In the genomic region with DNA sequence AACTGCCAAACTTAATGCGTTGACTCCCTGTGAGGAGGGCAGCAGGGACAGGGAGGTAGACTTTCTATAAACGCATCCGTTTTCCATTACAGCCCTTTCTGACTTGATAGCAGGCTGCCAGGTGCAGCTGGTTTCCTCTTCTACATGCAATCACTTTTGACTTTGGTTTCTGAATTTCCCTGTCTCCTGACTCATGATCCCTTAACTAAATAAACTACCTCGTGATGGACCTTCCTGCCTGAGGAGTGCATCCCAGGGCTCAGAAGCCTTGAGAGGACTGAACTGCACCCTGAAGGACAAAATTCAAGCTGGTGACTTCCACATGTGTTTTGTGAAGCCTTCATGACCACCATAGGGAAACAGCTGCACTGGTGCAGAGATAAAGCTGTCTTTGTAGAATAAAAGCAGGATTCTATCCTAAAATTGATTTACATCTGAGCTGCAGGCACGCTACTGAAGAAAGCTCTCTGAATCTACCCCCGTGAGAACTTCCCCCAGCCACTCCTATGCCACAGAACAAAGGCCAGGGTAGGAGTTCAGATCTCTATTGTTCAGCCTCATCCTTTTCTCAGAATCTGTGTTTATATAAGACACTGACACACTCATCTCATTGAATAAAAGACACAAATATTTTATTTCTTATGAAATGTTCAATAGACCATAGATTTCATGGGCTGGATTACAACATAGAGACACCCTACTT, we compare ENCODE assay signal across 11 cellular contexts.
A peak's percentile ranks its signal among the peaks of the same experiment; 100 is the strongest.
DNase-seq lines count a peak whose midpoint lies in the region; ATAC-seq lines count a peak whose summit lies in the region.
"Had no signal": no experiment of that assay in that cellular context is flagged by ENCODE, and none has a peak within 500 bp of the region (broad histone marks: within the 10 kb centered on the region; RNA-seq: fewer than 3 reads in every experiment).

No MANE protein-coding gene starts in this region.

- H4K20me1 ChIP-seq in BLaER1 treated with 17β-estradiol and CSF1 and Interleukin-3, amounts not matched to agents 10 nM and 100 nM: no peaks in the 10 kb centered on the region

- no peak overlapping the region for H3K4me3 ChIP-seq in BLaER1 treated with 17β-estradiol and CSF1 and Interleukin-3, amounts not matched to agents 10 nM and 100 nM

- DNase-seq in SK-MEL-5 (ENCODE audit: low read depth, low spot score) (peak; percentile 39), left kidney (ENCODE audit: low read depth, low spot score) (peak; percentile 92), foreskin melanocyte (no peak), NCI-H1694 (lab: John Stamatoyannopoulos, UW) (no peak)
- DNase-seq: activated naive CD8-positive, alpha-beta T cell treated with anti-CD3 and anti-CD28 coated beads, Interleukin-2, amount 10 ng/mL, durations not matched to agents 7 days and 5 days; CD4-positive, alpha-beta T cell; endodermal cell had no signal

- H3K4me2 ChIP-seq in BLaER1 treated with 17β-estradiol and CSF1 and Interleukin-3, amounts not matched to agents 10 nM and 100 nM: peak overlapping the region in 9 of 11 experiments; percentile 2 to 67 (median 46); a peak in 14 of 22 replicates

- peaks cover 0 to 10% (median 0%) of the 10 kb centered on the region in 11 experiments; a peak in 3 of 22 replicates for H3K9me3 ChIP-seq in BLaER1 treated with 17β-estradiol and CSF1 and Interleukin-3, amounts not matched to agents 10 nM and 100 nM (replicated peaks in 1 of 11)

- no peak overlapping the region for H3K9ac ChIP-seq in BLaER1 treated with 17β-estradiol and CSF1 and Interleukin-3, amounts not matched to agents 10 nM and 100 nM

- H3K27ac ChIP-seq in BLaER1 treated with 17β-estradiol and CSF1 and Interleukin-3, amounts not matched to agents 10 nM and 100 nM: no peak overlapping the region; a peak in 1 of 22 replicates

- ATAC-seq in GM21447 (IDR thresholded peaks at IDR 0.05; ENCODE audit: unreplicated experiment) (peak; percentile 46), HG03045 (IDR thresholded peaks at IDR 0.05; ENCODE audit: unreplicated experiment) (no peak), HG03280 (IDR thresholded peaks at IDR 0.05; ENCODE audit: unreplicated experiment) (no peak)

- H3K4me1 ChIP-seq in BLaER1 treated with 17β-estradiol and CSF1 and Interleukin-3, amounts not matched to agents 10 nM and 100 nM: peaks cover 0 to 24% (median 15%) of the 10 kb centered on the region in 10 experiments; a peak in 14 of 20 replicates

- no peaks in the 10 kb centered on the region for H3K36me3 ChIP-seq in BLaER1 treated with 17β-estradiol and CSF1 and Interleukin-3, amounts not matched to agents 10 nM and 100 nM

- in situ Hi-C loops in SK-MEL-5 (cut with HindIII; ENCODE audit: low pct_unique_long_range_greater_than_20kb, low sequenced_read_pairs): no loop called here

- H3K27me3 ChIP-seq in BLaER1 treated with 17β-estradiol and CSF1 and Interleukin-3, amounts not matched to agents 10 nM and 100 nM: no peaks in the 10 kb centered on the region

Comparison
In these comparisons a context has a peak if more than half of its experiments do, and no peak if none do; other contexts are left out.
1. DNase-seq: peak in SK-MEL-5 (single experiment) and left kidney (single experiment); none in foreskin melanocyte (single experiment) and NCI-H1694 (single experiment).